ENCODE assay signal across 8 cellular contexts in genomic region chr14:35403085-35403396, GRCh38. TPM values are rescaled to one million over a fixed set of nuclear protein-coding genes. Genes with fewer than 3 reads are reported as not detected.
DNase-seq lines count a peak whose midpoint lies in the region; ATAC-seq and TF ChIP-seq lines count a peak whose summit lies in the region.

No MANE protein-coding gene starts in this region.

- peaks cover 54 to 62% (median 54%) of the 10 kb centered on the region in 3 donors for H3K4me1 Mint-ChIP-seq in IgD-negative memory B cell
- peaks cover 68% of the 10 kb centered on the region for H3K4me1 Mint-ChIP-seq in activated T-cell treated with anti-CD3 and anti-CD28 coated beads, Interleukin-2, amount 50 U/mL, for 72 hours (ENCODE audit: low read depth)

- H3K9me3 Mint-ChIP-seq in IgD-negative memory B cell = no peaks in the 10 kb centered on the region
- H3K9me3 Mint-ChIP-seq in activated T-cell treated with anti-CD3 and anti-CD28 coated beads, Interleukin-2, amount 50 U/mL, for 72 hours = no peaks in the 10 kb centered on the region

- no peaks in the 10 kb centered on the region for H3K27me3 ChIP-seq in rectal smooth muscle tissue (ENCODE audit: control insufficient read depth, insufficient read depth, low read length)

- no peak for TF ChIP-seq CTCF in fibroblast of villous mesenchyme (IDR thresholded peaks at IDR 0.05; ENCODE audit: insufficient read depth, low read depth, low read length)

- H3K9ac ChIP-seq in rectal smooth muscle tissue (ENCODE audit: low read length) = peak overlapping the region; percentile 98

- peak overlapping the region; percentile 75 for H3K4me3 ChIP-seq in fibroblast of villous mesenchyme (ENCODE audit: low read depth, low read length)
- H3K4me3 ChIP-seq in rectal smooth muscle tissue (ENCODE audit: low read length) = peak overlapping the region; percentile 84

- peaks cover 22% of the 10 kb centered on the region for H3K36me3 Mint-ChIP-seq in IgD-negative memory B cell
- H3K36me3 Mint-ChIP-seq in activated T-cell treated with anti-CD3 and anti-CD28 coated beads, Interleukin-2, amount 50 U/mL, for 72 hours (ENCODE audit: insufficient read depth in 2 of 2) = peaks cover 35 to 48% of the 10 kb centered on the region in 2 donors

- DNase-seq in activated T-cell treated with anti-CD3 and anti-CD28 coated beads, Interleukin-2, amount 50 U/mL, for 72 hours = peak; percentile 64 to 68
- no peak for DNase-seq in fibroblast of villous mesenchyme (ENCODE audit: low read depth)
- no peak for DNase-seq in HK-2 (ENCODE audit: unreplicated experiment)
- DNase-seq in NCI-H1930 (lab: John Stamatoyannopoulos, UW) = no peak
- no peak for DNase-seq in AG08395 (ENCODE audit: low spot score)

- peak overlapping the region; percentile 98 to 100 (median 99) for H3K27ac Mint-ChIP-seq in IgD-negative memory B cell
- peak overlapping the region; percentile 98 for H3K27ac Mint-ChIP-seq in activated T-cell treated with anti-CD3 and anti-CD28 coated beads, Interleukin-2, amount 50 U/mL, for 72 hours

- peaks cover 22% of the 10 kb centered on the region for H3K36me3 ChIP-seq in rectal smooth muscle tissue (ENCODE audit: control insufficient read depth, insufficient read depth, low read length)

- peak; percentile 4 to 13 for ATAC-seq in activated T-cell treated with anti-CD3 and anti-CD28 coated beads, Interleukin-2, amount 50 U/mL, for 72 hours (replicated peaks in 1 of 2)
- ATAC-seq in GM21367 (IDR thresholded peaks at IDR 0.05; ENCODE audit: unreplicated experiment) = no peak

- peak overlapping the region; percentile 94 to 99 (median 98) for H3K4me3 Mint-ChIP-seq in IgD-negative memory B cell
- H3K4me3 Mint-ChIP-seq in activated T-cell treated with anti-CD3 and anti-CD28 coated beads, Interleukin-2, amount 50 U/mL, for 72 hours = peak overlapping the region; percentile 96 to 97

- no peaks in the 10 kb centered on the region for H3K27me3 Mint-ChIP-seq in IgD-negative memory B cell
- H3K27me3 Mint-ChIP-seq in activated T-cell treated with anti-CD3 and anti-CD28 coated beads, Interleukin-2, amount 50 U/mL, for 72 hours (ENCODE audit: low read depth) = no peaks in the 10 kb centered on the region

- H3K27ac ChIP-seq in rectal smooth muscle tissue (ENCODE audit: low read depth, low read length) = peak overlapping the region; percentile 97

- peaks cover 33% of the 10 kb centered on the region for H3K4me1 ChIP-seq in rectal smooth muscle tissue (ENCODE audit: control insufficient read depth, insufficient read depth, low read length)

RNA-seq across cellular contexts. Expression of gene NFKBIA, which starts 1.5 kb away (rescaled TPM):
- 569 TPM for polyA plus RNA-seq in IgD-negative memory B cell
- 100 to 1,000 TPM; 391 to 596 TPM for total RNA-seq in activated T-cell treated with anti-CD3 and anti-CD28 coated beads, Interleukin-2, amount 50 U/mL, for 72 hours
- total RNA-seq in fibroblast of villous mesenchyme = 93.1 and 252 TPM in 2 replicates

Comparison
In these comparisons a context has a peak if more than half of its experiments do, and no peak if none do; other contexts are left out.
1. DNase-seq: peak in activated T-cell treated with anti-CD3 and anti-CD28 coated beads, Interleukin-2, amount 50 U/mL, for 72 hours (2 of 2); none in fibroblast of villous mesenchyme (single experiment), HK-2 (single experiment), NCI-H1930 (0 of 2) and AG08395 (single experiment).